ENCODE assay signal across 35 cellular contexts in genomic region chr12:123849517-123849916, GRCh38.
"Had no signal": no experiment of that assay in that cellular context is flagged by ENCODE, and none has a peak within 500 bp of the region (broad histone marks: within the 10 kb centered on the region; RNA-seq: fewer than 3 reads in every experiment).

No MANE protein-coding gene starts in this region.

- H3K27ac Mint-ChIP-seq: activated B cell treated with CpG ODN at 0.5 μM for 24 hours; activated CD4-positive, alpha-beta memory T cell treated with anti-CD3 and anti-CD28 coated beads, Interleukin-2, amount 10 ng/mL, durations not matched to agents 7 days and 5 days; activated CD4-positive, alpha-beta T cell treated with anti-CD3 and anti-CD28 coated beads, Interleukin-2, amount 10 ng/mL, durations not matched to agents 24 days and 14 days; activated naive CD4-positive, alpha-beta T cell treated with anti-CD3 and anti-CD28 coated beads for 36 hours; activated naive CD8-positive, alpha-beta T cell treated with anti-CD3 and anti-CD28 coated beads for 36 hours; activated T-cell treated with anti-CD3 and anti-CD28 coated beads, Interleukin-2, amount 50 U/mL, for 72 hours; activated T-helper 1 cell treated with anti-CD3 and anti-CD28 coated beads, Interleukin-12 subunit alpha, Interleukin-12 subunit beta, Interleukin-2, Interleukin-4 antibody, amounts not matched to agents 30 ng/mL and 10 ng/mL and 1 ng/mL, durations not matched to agents 14 hours and 24 hours and 36 hours; activated T-helper 17 cell treated with anti-CD3 and anti-CD28 coated beads, Interleukin-2, amount 50 U/mL, for 72 hours; T-helper 1 cell treated with Interleukin-12 subunit alpha and Interleukin-12 subunit beta and Interleukin-4 antibody, amounts not matched to agents 30 μg/mL and 1 μg/mL, for 36 hours; T-helper 2 cell treated with Interferon-gamma antibody and Interleukin-4, amounts not matched to agents 5 μg/mL and 100 μg/mL, for 36 hours had no signal

- H3K27ac ChIP-seq: adrenal gland, body of pancreas, brain microvascular endothelial cell, breast epithelium, VCaP had no signal

- H3K4me3 ChIP-seq: adrenal gland, body of pancreas, breast epithelium had no signal

- H3K27me3 Mint-ChIP-seq: activated naive CD8-positive, alpha-beta T cell treated with anti-CD3 and anti-CD28 coated beads for 36 hours had no signal

- H3K36me3 Mint-ChIP-seq: activated naive CD4-positive, alpha-beta T cell treated with anti-CD3 and anti-CD28 coated beads, Interleukin-2, amount 50 U/mL, for 72 hours; activated naive CD8-positive, alpha-beta T cell treated with anti-CD3 and anti-CD28 coated beads for 36 hours had no signal

- FAIRE-seq: astrocyte, TTC549 had no signal

- H3K4me1 ChIP-seq: adrenal gland, body of pancreas, breast epithelium had no signal

- H3K4me3 Mint-ChIP-seq: activated B cell treated with CpG ODN at 0.5 μM for 24 hours; activated CD4-positive, alpha-beta memory T cell treated with anti-CD3 and anti-CD28 coated beads, Interleukin-2, amount 10 ng/mL, durations not matched to agents 7 days and 5 days; activated CD4-positive, alpha-beta T cell treated with anti-CD3 and anti-CD28 coated beads, Interleukin-2, amount 10 ng/mL, durations not matched to agents 24 days and 14 days; activated naive CD4-positive, alpha-beta T cell treated with anti-CD3 and anti-CD28 coated beads for 36 hours; activated naive CD8-positive, alpha-beta T cell treated with anti-CD3 and anti-CD28 coated beads for 36 hours; activated T-cell treated with anti-CD3 and anti-CD28 coated beads, Interleukin-2, amount 50 U/mL, for 4 hours; activated T-cell treated with anti-CD3 and anti-CD28 coated beads, Interleukin-2, amount 50 U/mL, for 72 hours; activated T-helper 1 cell treated with anti-CD3 and anti-CD28 coated beads, Interleukin-12 subunit alpha, Interleukin-12 subunit beta, Interleukin-2, Interleukin-4 antibody, amounts not matched to agents 30 ng/mL and 10 ng/mL and 1 ng/mL, durations not matched to agents 14 hours and 24 hours and 36 hours; activated T-helper 17 cell treated with anti-CD3 and anti-CD28 coated beads, Interleukin-2, amount 50 U/mL, for 72 hours; T-helper 1 cell treated with Interleukin-12 subunit alpha and Interleukin-12 subunit beta and Interleukin-4 antibody, amounts not matched to agents 30 μg/mL and 1 μg/mL, for 36 hours; T-helper 2 cell treated with Interferon-gamma antibody and Interleukin-4, amounts not matched to agents 5 μg/mL and 100 μg/mL, for 36 hours had no signal

- H3K27me3 ChIP-seq: adrenal gland, body of pancreas, brain microvascular endothelial cell, breast epithelium had no signal

- H3K4me1 Mint-ChIP-seq: activated B cell treated with CpG ODN at 0.5 μM for 24 hours; activated CD4-positive, alpha-beta memory T cell treated with anti-CD3 and anti-CD28 coated beads, Interleukin-2, amount 10 ng/mL, durations not matched to agents 7 days and 5 days; activated CD4-positive, alpha-beta T cell treated with anti-CD3 and anti-CD28 coated beads, Interleukin-2, amount 10 ng/mL, durations not matched to agents 24 days and 14 days; activated naive CD8-positive, alpha-beta T cell treated with anti-CD3 and anti-CD28 coated beads for 36 hours; activated T-helper 17 cell treated with anti-CD3 and anti-CD28 coated beads, Interleukin-2, amount 50 U/mL, for 72 hours had no signal

- DNase-seq: activated B cell treated with CpG ODN at 0.5 μM for 24 hours; activated CD4-positive, alpha-beta memory T cell treated with anti-CD3 and anti-CD28 coated beads, Interleukin-2, amount 10 ng/mL, durations not matched to agents 7 days and 5 days; activated CD4-positive, alpha-beta T cell treated with anti-CD3 and anti-CD28 coated beads for 4 hours; activated CD4-positive, alpha-beta T cell treated with anti-CD3 and anti-CD28 coated beads, Interleukin-2, amount 10 ng/mL, durations not matched to agents 24 days and 14 days; activated CD4-positive, alpha-beta T cell treated with anti-CD3 and anti-CD28 coated beads, Interleukin-2, amount 50 U/mL, for 48 hours; activated CD4-positive, CD25-positive, alpha-beta regulatory T cell treated with anti-CD3 and anti-CD28 coated beads, Interleukin-2, amount 50 U/mL, for 72 hours; activated CD8-positive, alpha-beta memory T cell treated with anti-CD3 and anti-CD28 coated beads, Interleukin-2, amount 50 U/mL, for 4 hours; activated effector memory CD4-positive, alpha-beta T cell treated with anti-CD3 and anti-CD28 coated beads, Interleukin-2, amount 50 U/mL, for 16 hours; activated gamma-delta T cell treated with Interleukin-2 at 50 U/mL for 16 hours; activated naive CD4-positive, alpha-beta T cell; activated naive CD4-positive, alpha-beta T cell treated with anti-CD3 and anti-CD28 coated beads for 36 hours; activated naive CD4-positive, alpha-beta T cell treated with anti-CD3 and anti-CD28 coated beads, Interleukin-2, amount 50 U/mL, for 16 hours; activated naive CD8-positive, alpha-beta T cell treated with anti-CD3 and anti-CD28 coated beads for 36 hours; activated T-cell treated with anti-CD3 and anti-CD28 coated beads for 4 hours; activated T-cell treated with anti-CD3 and anti-CD28 coated beads, Interleukin-2, amount 50 U/mL, for 1 hour; activated T-cell treated with anti-CD3 and anti-CD28 coated beads, Interleukin-2, amount 50 U/mL, for 4 hours; activated T-cell treated with anti-CD3 and anti-CD28 coated beads, Interleukin-2, amount 50 U/mL, for 72 hours; amniotic stem cell; aorta; body of pancreas; brain microvascular endothelial cell; central memory CD4-positive, alpha-beta T cell; T-helper 1 cell; T-helper 2 cell; T-helper 9 cell had no signal

- H3K9me3 Mint-ChIP-seq: activated B cell treated with CpG ODN at 0.5 μM for 24 hours; activated CD4-positive, alpha-beta memory T cell treated with anti-CD3 and anti-CD28 coated beads, Interleukin-2, amount 10 ng/mL, durations not matched to agents 7 days and 5 days; activated CD4-positive, alpha-beta T cell treated with anti-CD3 and anti-CD28 coated beads, Interleukin-2, amount 10 ng/mL, durations not matched to agents 24 days and 14 days; activated naive CD4-positive, alpha-beta T cell treated with anti-CD3 and anti-CD28 coated beads for 36 hours; activated naive CD4-positive, alpha-beta T cell treated with anti-CD3 and anti-CD28 coated beads, Interleukin-2, amount 50 U/mL, for 72 hours; activated naive CD8-positive, alpha-beta T cell treated with anti-CD3 and anti-CD28 coated beads for 36 hours; activated T-cell treated with anti-CD3 and anti-CD28 coated beads, Interleukin-2, amount 50 U/mL, for 4 hours; activated T-cell treated with anti-CD3 and anti-CD28 coated beads, Interleukin-2, amount 50 U/mL, for 72 hours; activated T-helper 1 cell treated with anti-CD3 and anti-CD28 coated beads, Interleukin-12 subunit alpha, Interleukin-12 subunit beta, Interleukin-2, Interleukin-4 antibody, amounts not matched to agents 30 ng/mL and 10 ng/mL and 1 ng/mL, durations not matched to agents 14 hours and 24 hours and 36 hours; activated T-helper 17 cell treated with anti-CD3 and anti-CD28 coated beads, Interleukin-2, amount 50 U/mL, for 72 hours; T-helper 1 cell treated with Interleukin-12 subunit alpha and Interleukin-12 subunit beta and Interleukin-4 antibody, amounts not matched to agents 30 μg/mL and 1 μg/mL, for 36 hours; T-helper 2 cell treated with Interferon-gamma antibody and Interleukin-4, amounts not matched to agents 5 μg/mL and 100 μg/mL, for 36 hours had no signal

- H3K9me3 ChIP-seq: adrenal gland, body of pancreas, breast epithelium had no signal

- H3K36me3 ChIP-seq: adrenal gland, brain microvascular endothelial cell, breast epithelium had no signal

- ATAC-seq: activated naive CD4-positive, alpha-beta T cell treated with anti-CD3 and anti-CD28 coated beads, Interleukin-2, amount 50 U/mL, for 72 hours; activated T-cell treated with anti-CD3 and anti-CD28 coated beads, Interleukin-2, amount 50 U/mL, for 4 hours; activated T-cell treated with anti-CD3 and anti-CD28 coated beads, Interleukin-2, amount 50 U/mL, for 72 hours; activated T-helper 17 cell treated with anti-CD3 and anti-CD28 coated beads, Interleukin-2, amount 50 U/mL, for 72 hours; body of pancreas had no signal
